Comparison of ENCODE assay signal across 8 cellular contexts in genomic region chr2:55268907-55269611, GRCh38.
A peak's percentile ranks its signal among the peaks of the same experiment; 100 is the strongest.
DNase-seq lines count a peak whose midpoint lies in the region; FAIRE-seq and TF ChIP-seq lines count a peak whose summit lies in the region.

A gene with protein sequence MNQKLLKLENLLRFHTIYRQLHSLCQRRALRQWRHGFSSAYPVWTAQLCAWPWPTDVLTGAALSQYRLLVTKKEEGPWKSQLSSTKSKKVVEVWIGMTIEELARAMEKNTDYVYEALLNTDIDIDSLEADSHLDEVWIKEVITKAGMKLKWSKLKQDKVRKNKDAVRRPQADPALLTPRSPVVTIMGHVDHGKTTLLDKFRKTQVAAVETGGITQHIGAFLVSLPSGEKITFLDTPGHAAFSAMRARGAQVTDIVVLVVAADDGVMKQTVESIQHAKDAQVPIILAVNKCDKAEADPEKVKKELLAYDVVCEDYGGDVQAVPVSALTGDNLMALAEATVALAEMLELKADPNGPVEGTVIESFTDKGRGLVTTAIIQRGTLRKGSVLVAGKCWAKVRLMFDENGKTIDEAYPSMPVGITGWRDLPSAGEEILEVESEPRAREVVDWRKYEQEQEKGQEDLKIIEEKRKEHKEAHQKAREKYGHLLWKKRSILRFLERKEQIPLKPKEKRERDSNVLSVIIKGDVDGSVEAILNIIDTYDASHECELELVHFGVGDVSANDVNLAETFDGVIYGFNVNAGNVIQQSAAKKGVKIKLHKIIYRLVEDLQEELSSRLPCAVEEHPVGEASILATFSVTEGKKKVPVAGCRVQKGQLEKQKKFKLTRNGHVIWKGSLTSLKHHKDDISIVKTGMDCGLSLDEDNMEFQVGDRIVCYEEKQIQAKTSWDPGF (minus strand): TSS chr2:55269231. CDS start chr2:55263858, 5,373 bp downstream.

- no peaks in the 10 kb centered on the region for H3K9me3 Mint-ChIP-seq in nephron
- no peaks in the 10 kb centered on the region for H3K9me3 Mint-ChIP-seq in stimulated activated naive CD8-positive, alpha-beta T cell treated with anti-CD3 and anti-CD28 coated beads, Interleukin-15, Interleukin-2, amounts not matched to agents 100 ng/mL and 50 ng/mL, for 24 hours

- no peaks in the 10 kb centered on the region for H3K9me2 ChIP-seq in Loucy (replicated peaks; ENCODE audit: low read depth, low read length)

- H3K36me3 Mint-ChIP-seq in nephron (ENCODE audit: low read depth), result peaks cover 5% of the 10 kb centered on the region
- H3K36me3 Mint-ChIP-seq in stimulated activated naive CD8-positive, alpha-beta T cell treated with anti-CD3 and anti-CD28 coated beads, Interleukin-15, Interleukin-2, amounts not matched to agents 100 ng/mL and 50 ng/mL, for 24 hours (ENCODE audit: low read depth), result peaks cover 13% of the 10 kb centered on the region

- H3K4me2 ChIP-seq in Loucy (ENCODE audit: low read depth, low read length, poor library complexity, severe bottlenecking), result peak within 1 kb of the TSS; percentile 93

- peak within 1 kb of the TSS; percentile 92 for H2AFZ ChIP-seq in Loucy (ENCODE audit: low read length)

- H3K4me1 ChIP-seq in ES-I3 (ENCODE audit: insufficient read depth, low read length), result no peaks in the 10 kb centered on the region
- H3K4me1 ChIP-seq in Loucy (ENCODE audit: insufficient read depth, low read length, poor library complexity, severe bottlenecking), result peaks cover 21% of the 10 kb centered on the region

- H3K36me3 ChIP-seq in ES-I3 (ENCODE audit: insufficient read depth, low read length) (peaks cover 4% of the 10 kb centered on the region), Loucy (ENCODE audit: insufficient read depth, low read length) (no peaks in the 10 kb centered on the region)

- H3K4me3 ChIP-seq in Loucy (ENCODE audit: low read length, poor library complexity, severe bottlenecking), result peak within 1 kb of the TSS; percentile 92
- H3K4me3 ChIP-seq in fibroblast of pulmonary artery (replicated peaks; ENCODE audit: low read depth, low read length), result peak within 1 kb of the TSS; percentile 93

- H3K9ac ChIP-seq in ES-I3 (ENCODE audit: low read depth, low read length), result peak within 1 kb of the TSS; percentile 80
- H3K9ac ChIP-seq in Loucy (ENCODE audit: low read depth, low read length, poor library complexity, severe bottlenecking), result peak within 1 kb of the TSS; percentile 93

- no peaks in the 10 kb centered on the region for H4K20me1 ChIP-seq in Loucy (ENCODE audit: insufficient read depth, low read length, poor library complexity, severe bottlenecking)

- no peak for TF ChIP-seq CTCF in Loucy (conservative IDR thresholded peaks at IDR 0.05; ENCODE audit: low read length)
- TF ChIP-seq CTCF in fibroblast of pulmonary artery (IDR thresholded peaks at IDR 0.05; ENCODE audit: low read length, missing control alignments), result no peak
- TF ChIP-seq CTCF in nephron (IDR thresholded peaks at IDR 0.05; ENCODE audit: unreplicated experiment in 3 of 3), result no peak

- H3F3A ChIP-seq in Loucy (ENCODE audit: low read depth), result no peaks in the 10 kb centered on the region

- H3K4me3 Mint-ChIP-seq in nephron, result peak within 1 kb of the TSS; percentile 92 to 97 (median 97)
- H3K4me3 Mint-ChIP-seq in stimulated activated naive CD8-positive, alpha-beta T cell treated with anti-CD3 and anti-CD28 coated beads, Interleukin-15, Interleukin-2, amounts not matched to agents 100 ng/mL and 50 ng/mL, for 24 hours, result peak within 1 kb of the TSS; percentile 97

- H3K9me3 ChIP-seq in ES-I3 (ENCODE audit: control insufficient read depth, insufficient read depth, low read length), result no peaks in the 10 kb centered on the region
- H3K9me3 ChIP-seq in Loucy (ENCODE audit: insufficient read depth, low read depth, low read length), result no peaks in the 10 kb centered on the region

- peak; percentile 89 for FAIRE-seq in H54 (lab: Jason Lieb, UNC)

- peaks cover 17% of the 10 kb centered on the region for H3K79me2 ChIP-seq in Loucy (ENCODE audit: insufficient read depth, low read length)

- H3K27me3 ChIP-seq in Loucy (ENCODE audit: insufficient read depth, low read length, poor library complexity, severe bottlenecking), result no peaks in the 10 kb centered on the region

- TF ChIP-seq POLR2A in H54 (IDR thresholded peaks at IDR 0.05; ENCODE audit: low read depth, low read length), result peak; percentile 62; the same call in 1 of the 2 replicates
- TF ChIP-seq POLR2A in Raji (IDR thresholded peaks at IDR 0.05; ENCODE audit: insufficient read depth, low read depth, low read length), result peak; percentile 98

- DNase-seq in H54 (ENCODE audit: insufficient read length, low spot score) (peak; percentile 90), fibroblast of pulmonary artery (ENCODE audit: low read depth) (peak; percentile 94)
- DNase-seq in activated T-helper 9 cell treated with anti-CD3 and anti-CD28 coated beads, Interleukin-2, amount 50 U/mL, for 16 hours (ENCODE audit: low read depth), result peak; percentile 80

- peaks cover 5% of the 10 kb centered on the region for H3K4me1 Mint-ChIP-seq in nephron
- H3K4me1 Mint-ChIP-seq in stimulated activated naive CD8-positive, alpha-beta T cell treated with anti-CD3 and anti-CD28 coated beads, Interleukin-15, Interleukin-2, amounts not matched to agents 100 ng/mL and 50 ng/mL, for 24 hours (ENCODE audit: low read depth), result peaks cover 9% of the 10 kb centered on the region

- no peaks in the 10 kb centered on the region for H3K27me3 Mint-ChIP-seq in nephron (ENCODE audit: low read depth)
- H3K27me3 Mint-ChIP-seq in stimulated activated naive CD8-positive, alpha-beta T cell treated with anti-CD3 and anti-CD28 coated beads, Interleukin-15, Interleukin-2, amounts not matched to agents 100 ng/mL and 50 ng/mL, for 24 hours, result no peaks in the 10 kb centered on the region

- H3K27ac Mint-ChIP-seq in nephron, result peak within 1 kb of the TSS; percentile 90 to 98 (median 97)
- peak within 1 kb of the TSS; percentile 97 for H3K27ac Mint-ChIP-seq in stimulated activated naive CD8-positive, alpha-beta T cell treated with anti-CD3 and anti-CD28 coated beads, Interleukin-15, Interleukin-2, amounts not matched to agents 100 ng/mL and 50 ng/mL, for 24 hours

Comparison
In these comparisons a context has a peak if more than half of its experiments do, and no peak if none do; other contexts are left out.
1. Peak in every context shown above with its lines: DNase-seq and H3K4me3 ChIP-seq.